20 cellular contexts compared by ENCODE assay signal in genomic region chr1:43447891-43448708, GRCh38. TPM values are rescaled to one million over a fixed set of nuclear protein-coding genes. Genes with fewer than 3 reads are reported as not detected.
DNase-seq lines count a peak whose midpoint lies in the region; ATAC-seq and TF ChIP-seq lines count a peak whose summit lies in the region.
"Had no signal": no experiment of that assay in that cellular context is flagged by ENCODE, and none has a peak within 500 bp of the region (broad histone marks: within the 10 kb centered on the region; RNA-seq: fewer than 3 reads in every experiment).

No MANE protein-coding gene starts in this region.

- H3K9me3 ChIP-seq in mucosa of descending colon, result no peaks in the 10 kb centered on the region
- H3K9me3 ChIP-seq: A549; BLaER1 treated with 17β-estradiol and CSF1 and Interleukin-3, amounts not matched to agents 10 nM and 100 nM; gastroesophageal sphincter; left lung had no signal

- peaks cover 6% of the 10 kb centered on the region for H3K36me3 ChIP-seq in mucosa of descending colon (ENCODE audit: low read depth)

- intact Hi-C loops in activated naive CD4-positive, alpha-beta T cell treated with anti-CD3 and anti-CD28 coated beads for 36 hours (cut with micrococcal nuclease), result no loop called here
- intact Hi-C loops in cardiac septum (cut with DNase I) (no loop called here), mucosa of descending colon (cut with DNase I, micrococcal nuclease) (no loop called here)

- peaks cover 6% of the 10 kb centered on the region for H3K4me1 Mint-ChIP-seq in activated naive CD4-positive, alpha-beta T cell treated with anti-CD3 and anti-CD28 coated beads for 36 hours (ENCODE audit: low read depth)

- H3K27ac Mint-ChIP-seq in activated naive CD4-positive, alpha-beta T cell treated with anti-CD3 and anti-CD28 coated beads for 36 hours, result no peak overlapping the region
- H3K27ac Mint-ChIP-seq: activated CD8-positive, alpha-beta T cell treated with anti-CD3 and anti-CD28 coated beads for 36 hours; stimulated activated naive CD8-positive, alpha-beta T cell treated with anti-CD3 and anti-CD28 coated beads, Interleukin-15, Interleukin-2, amounts not matched to agents 100 ng/mL and 50 ng/mL, for 24 hours had no signal

- peaks cover 28% of the 10 kb centered on the region for H3K36me3 Mint-ChIP-seq in activated naive CD4-positive, alpha-beta T cell treated with anti-CD3 and anti-CD28 coated beads for 36 hours (ENCODE audit: low read depth)

- CTCF ChIA-PET in activated naive CD4-positive, alpha-beta T cell treated with anti-CD3 and anti-CD28 coated beads for 36 hours (lab: Charles Lee), result no interaction called here

- no peak for TF ChIP-seq CTCF in mucosa of descending colon (IDR thresholded peaks at IDR 0.05)

- no peak overlapping the region for H3K4me3 ChIP-seq in mucosa of descending colon
- H3K4me3 ChIP-seq: A549; BLaER1 treated with 17β-estradiol and CSF1 and Interleukin-3, amounts not matched to agents 10 nM and 100 nM; cardiac muscle cell; gastroesophageal sphincter; left lung; SK-N-MC had no signal

- no peak for ATAC-seq in mucosa of descending colon
- ATAC-seq in HG03354 (IDR thresholded peaks at IDR 0.05; ENCODE audit: poor library complexity, severe bottlenecking, unreplicated experiment), result no peak
- ATAC-seq in GM18519 (IDR thresholded peaks at IDR 0.05; ENCODE audit: low FRiP score, unreplicated experiment), result no peak
- ATAC-seq: A549; activated CD8-positive, alpha-beta T cell treated with anti-CD3 and anti-CD28 coated beads for 36 hours; esophagus mucosa; gastroesophageal sphincter; left lung had no signal

- DNase-seq in activated naive CD4-positive, alpha-beta T cell treated with anti-CD3 and anti-CD28 coated beads for 36 hours, result peak; percentile 3
- no peak for DNase-seq in activated naive CD4-positive, alpha-beta T cell treated with Interleukin-2 at 50 U/mL for 16 hours
- peak; percentile 71 for DNase-seq in cardiac septum (ENCODE audit: low spot score)
- DNase-seq in mucosa of descending colon, result peak in 2 of 3 donors; percentile 28 to 31
- no peak for DNase-seq in NCI-H187 (lab: John Stamatoyannopoulos, UW)
- no peak for DNase-seq in GM19240 (ENCODE audit: insufficient read length, low spot score)
- DNase-seq: activated CD4-positive, CD25-positive, alpha-beta regulatory T cell; activated CD8-positive, alpha-beta T cell treated with anti-CD3 and anti-CD28 coated beads for 36 hours; left lung; NCI-H1436 treated with DMSO at 0.1 percent for 48 hours; NCI-H82 had no signal

- no peaks in the 10 kb centered on the region for H3K4me1 ChIP-seq in mucosa of descending colon (ENCODE audit: low read depth)

- no peaks in the 10 kb centered on the region for H3K27me3 Mint-ChIP-seq in activated naive CD4-positive, alpha-beta T cell treated with anti-CD3 and anti-CD28 coated beads for 36 hours (ENCODE audit: low read depth)
- H3K27me3 Mint-ChIP-seq: activated CD8-positive, alpha-beta T cell treated with anti-CD3 and anti-CD28 coated beads for 36 hours; stimulated activated naive CD8-positive, alpha-beta T cell treated with anti-CD3 and anti-CD28 coated beads, Interleukin-15, Interleukin-2, amounts not matched to agents 100 ng/mL and 50 ng/mL, for 24 hours had no signal

- no peaks in the 10 kb centered on the region for H3K9me3 Mint-ChIP-seq in activated naive CD4-positive, alpha-beta T cell treated with anti-CD3 and anti-CD28 coated beads for 36 hours
- H3K9me3 Mint-ChIP-seq: activated CD8-positive, alpha-beta T cell treated with anti-CD3 and anti-CD28 coated beads for 36 hours; stimulated activated naive CD8-positive, alpha-beta T cell treated with anti-CD3 and anti-CD28 coated beads, Interleukin-15, Interleukin-2, amounts not matched to agents 100 ng/mL and 50 ng/mL, for 24 hours had no signal

- no peak overlapping the region for H3K4me3 Mint-ChIP-seq in activated naive CD4-positive, alpha-beta T cell treated with anti-CD3 and anti-CD28 coated beads for 36 hours
- H3K4me3 Mint-ChIP-seq: activated CD8-positive, alpha-beta T cell treated with anti-CD3 and anti-CD28 coated beads for 36 hours; stimulated activated naive CD8-positive, alpha-beta T cell treated with anti-CD3 and anti-CD28 coated beads, Interleukin-15, Interleukin-2, amounts not matched to agents 100 ng/mL and 50 ng/mL, for 24 hours had no signal

RNA-seq across cellular contexts. Expression of gene HYI, which starts 5.6 kb away (rescaled TPM):
- total RNA-seq in activated naive CD4-positive, alpha-beta T cell treated with anti-CD3 and anti-CD28 coated beads for 36 hours, result 1 to 10 TPM; 9.1 to 9.2 TPM
- total RNA-seq in cardiac septum, result 26.3 TPM
- 10 to 100 TPM; 41.8 to 85.0 (median 79.3) TPM for total RNA-seq in mucosa of descending colon

RNA-seq across cellular contexts. Expression of gene SZT2, which starts 58.4 kb away (rescaled TPM):
- total RNA-seq in activated naive CD4-positive, alpha-beta T cell treated with anti-CD3 and anti-CD28 coated beads for 36 hours, result 10 to 100 TPM; 26.6 to 28.2 TPM
- total RNA-seq in cardiac septum (35.7 TPM), mucosa of descending colon (10 to 100 TPM; 61.7 to 93.6 (median 75.4) TPM)

RNA-seq across cellular contexts. Expression of gene MED8, which starts 58.5 kb away (rescaled TPM):
- 10 to 100 TPM; 45.8 to 45.9 TPM for total RNA-seq in activated naive CD4-positive, alpha-beta T cell treated with anti-CD3 and anti-CD28 coated beads for 36 hours
- total RNA-seq in cardiac septum, result 17.9 TPM
- total RNA-seq in mucosa of descending colon, result 10 to 100 TPM; 35.8 to 39.6 (median 38.3) TPM

Comparison
In these comparisons a context has a peak if more than half of its experiments do, and no peak if none do; other contexts are left out.
1. DNase-seq: peak in activated naive CD4-positive, alpha-beta T cell treated with anti-CD3 and anti-CD28 coated beads for 36 hours (single experiment), cardiac septum (single experiment) and mucosa of descending colon (2 of 3); none in activated naive CD4-positive, alpha-beta T cell treated with Interleukin-2 at 50 U/mL for 16 hours (single experiment), NCI-H187 (0 of 2) and GM19240 (single experiment).